ENCODE assay signal across 1 cellular context in genomic region chr7:1512781-1513656, GRCh38.
TF ChIP-seq lines count a peak whose summit lies in the region.

No MANE protein-coding gene starts in this region.

TF ChIP-seq in K562, 482 proteins besides CTCF, POLR2A, EP300 and RAD21 (continued from another document and continues in another):
- peak; percentile 97 for TF ChIP-seq ZBTB33 (CRISPR knock-in tag; IDR thresholded peaks at IDR 0.05)
- no peak for TF ChIP-seq SNAPC5 (CRISPR knock-in tag; IDR thresholded peaks at IDR 0.05)
- TF ChIP-seq ZNF175 (CRISPR knock-in tag; IDR thresholded peaks at IDR 0.05; ENCODE audit: low read depth), result no peak
- TF ChIP-seq GABPB1 (CRISPR knock-in tag; IDR thresholded peaks at IDR 0.05), result no peak; the same call in 1 of the 2 replicates
- no peak for TF ChIP-seq RERE (CRISPR knock-in tag; IDR thresholded peaks at IDR 0.05; ENCODE audit: borderline replicate concordance)
- TF ChIP-seq ARHGAP35 (IDR thresholded peaks at IDR 0.05; ENCODE audit: partially characterized antibody), result no peak
- TF ChIP-seq RCOR1 (IDR thresholded peaks at IDR 0.05; ENCODE audit: borderline replicate concordance in 1 of 2, low read depth in 2 of 2, low read length in 2 of 2), result no peak
- TF ChIP-seq RNF219 (CRISPR knock-in tag; IDR thresholded peaks at IDR 0.05), result no peak
- 0 out of 3 replicates have a peak, but pooled peaks of 1 of the 2 experiments have one; percentile 16 for TF ChIP-seq CBX3 (IDR thresholded peaks at IDR 0.05; ENCODE audit: borderline replicate concordance in 1 of 2, low read length in 2 of 2)
- TF ChIP-seq TAF1 (IDR thresholded peaks at IDR 0.05; ENCODE audit: control insufficient read depth, extremely low read depth, insufficient read depth, low read length, severe bottlenecking), result no peak
- TF ChIP-seq ZNF134 (CRISPR knock-in tag; conservative IDR thresholded peaks at IDR 0.05), result no peak
- TF ChIP-seq ZBTB11 (CRISPR knock-in tag; IDR thresholded peaks at IDR 0.05), result no peak
- no peak for TF ChIP-seq TARDBP (IDR thresholded peaks at IDR 0.05)
- TF ChIP-seq ILK (tag; IDR thresholded peaks at IDR 0.05; ENCODE audit: borderline replicate concordance, low read depth), result no peak
- no peak for TF ChIP-seq ELF4 (CRISPR knock-in tag; IDR thresholded peaks at IDR 0.05)
- TF ChIP-seq NFE2 (IDR thresholded peaks at IDR 0.05; ENCODE audit: low read depth), result peak; percentile 91
- TF ChIP-seq ZNF41 (CRISPR knock-in tag; conservative IDR thresholded peaks at IDR 0.05), result no peak
- no peak for TF ChIP-seq ESRRB (CRISPR knock-in tag; IDR thresholded peaks at IDR 0.05; ENCODE audit: borderline replicate concordance)
- TF ChIP-seq XRCC5 (IDR thresholded peaks at IDR 0.05; ENCODE audit: low read depth, low read length), result no peak
- TF ChIP-seq CCAR2 (IDR thresholded peaks at IDR 0.05; ENCODE audit: low read depth, low read length), result no peak
- no peak for TF ChIP-seq NR3C1 (CRISPR knock-in tag; IDR thresholded peaks at IDR 0.05)
- peak; percentile 17; the same call in 1 of the 2 replicates for TF ChIP-seq ZFX (CRISPR knock-in tag; IDR thresholded peaks at IDR 0.05)
- TF ChIP-seq HDAC2 (IDR thresholded peaks at IDR 0.05), result no peak
- no peak for TF ChIP-seq GATA2 (CRISPR knock-in tag; IDR thresholded peaks at IDR 0.05)
- no peak for TF ChIP-seq ZNF717 (CRISPR knock-in tag; IDR thresholded peaks at IDR 0.05)
- no peak for TF ChIP-seq PATZ1 (CRISPR knock-in tag; IDR thresholded peaks at IDR 0.05; ENCODE audit: borderline replicate concordance)
- no peak for TF ChIP-seq HMGN3 (IDR thresholded peaks at IDR 0.05; ENCODE audit: borderline replicate concordance, extremely low read depth, insufficient read length, low read depth, low read length)
- TF ChIP-seq E2F6 (IDR thresholded peaks at IDR 0.05; ENCODE audit: borderline replicate concordance in 1 of 2, extremely low read depth in 1 of 2, insufficient read depth in 1 of 2, insufficient read length in 1 of 2, low read depth in 1 of 2, low read length in 1 of 2, poor library complexity in 1 of 2, severe bottlenecking in 1 of 2), result peak in 1 of 2 experiments; percentile 25
- no peak for TF ChIP-seq ZNF263 (CRISPR knock-in tag; IDR thresholded peaks at IDR 0.05; ENCODE audit: borderline replicate concordance)
- TF ChIP-seq ERF (CRISPR knock-in tag; IDR thresholded peaks at IDR 0.05), result no peak
- TF ChIP-seq ZNF143 (CRISPR knock-in tag; IDR thresholded peaks at IDR 0.05), result 0 out of 2 replicates have a peak, but pooled peaks have one; percentile 23
- TF ChIP-seq ZNF695 (CRISPR knock-in tag; IDR thresholded peaks at IDR 0.05), result no peak
- no peak for TF ChIP-seq ZNF174 (CRISPR knock-in tag; IDR thresholded peaks at IDR 0.05)
- no peak for TF ChIP-seq POLR3A (IDR thresholded peaks at IDR 0.05; ENCODE audit: borderline replicate concordance, extremely low read depth, insufficient read depth, insufficient read length)
- TF ChIP-seq HMG20B (CRISPR knock-in tag; IDR thresholded peaks at IDR 0.05), result no peak
- TF ChIP-seq ETS2 (tag; IDR thresholded peaks at IDR 0.05; ENCODE audit: borderline replicate concordance, poor library complexity, severe bottlenecking), result no peak
- TF ChIP-seq SMARCB1 (IDR thresholded peaks at IDR 0.05; ENCODE audit: insufficient read length, low read depth), result no peak
- TF ChIP-seq RFX7 (CRISPR knock-in tag; IDR thresholded peaks at IDR 0.05), result no peak
- no peak for TF ChIP-seq EHMT2 (IDR thresholded peaks at IDR 0.05)
- TF ChIP-seq CC2D1A (IDR thresholded peaks at IDR 0.05), result no peak
- peak; percentile 82; the same call in 1 of the 2 replicates for TF ChIP-seq MEF2A (IDR thresholded peaks at IDR 0.05; ENCODE audit: control insufficient read depth, low read depth, low read length)
- no peak for TF ChIP-seq THRB (CRISPR knock-in tag; conservative IDR thresholded peaks at IDR 0.05)
- no peak for TF ChIP-seq ZNF511 (CRISPR knock-in tag; IDR thresholded peaks at IDR 0.05)
